12 cellular contexts compared by ENCODE assay signal in genomic region chr5:149130121-149130931, GRCh38. TPM values are rescaled to one million over a fixed set of nuclear protein-coding genes. Genes with fewer than 3 reads are reported as not detected.
DNase-seq lines count a peak whose midpoint lies in the region; ATAC-seq, FAIRE-seq and TF ChIP-seq lines count a peak whose summit lies in the region.
"Had no signal": no experiment of that assay in that cellular context is flagged by ENCODE, and none has a peak within 500 bp of the region (broad histone marks: within the 10 kb centered on the region; RNA-seq: fewer than 3 reads in every experiment).

No MANE protein-coding gene starts in this region.

- no peak overlapping the region for H2AFZ ChIP-seq in SK-N-SH (ENCODE audit: low read depth)

- DNase-seq in SK-N-SH (no peak), astrocyte of the cerebellum (ENCODE audit: low read depth) (no peak), right cardiac atrium (no peak), occipital lobe (lab: John Stamatoyannopoulos, UW) (no peak), small intestine (no peak), GM12892 (ENCODE audit: insufficient read length) (no peak)
- no peak for DNase-seq in effector memory CD4-positive, alpha-beta T cell
- DNase-seq: anterior cingulate cortex, hippocampal formation, NCI-H1930 had no signal

- H3K36me3 ChIP-seq in SK-N-SH (replicated peaks in 1 of 2; ENCODE audit: control insufficient read depth in 1 of 2, insufficient read depth in 2 of 2, low read length in 1 of 2) = no peaks in the 10 kb centered on the region
- no peaks in the 10 kb centered on the region for H3K36me3 ChIP-seq in small intestine (ENCODE audit: control insufficient read depth in 2 of 2, insufficient read depth in 2 of 2, low read length in 2 of 2)
- H3K36me3 ChIP-seq in effector memory CD4-positive, alpha-beta T cell (ENCODE audit: control insufficient read depth, insufficient read depth, low read length) = no peaks in the 10 kb centered on the region

- WGBS in SK-N-SH (ENCODE audit: low lambda C conversion rate) = 69% methylated on average over 8 of the region's 8 CpGs
- 26% methylated on average over 8 of the region's 8 CpGs for WGBS in right cardiac atrium
- WGBS in small intestine, 3 donors = 44 to 51% (median 49%) methylated on average over 8 of the region's 8 CpGs

- ATAC-seq in SK-N-SH treated with all-trans-retinoic acid at 6 μM for 48 hours (no peak), right cardiac atrium (peak; percentile 21 to 34)

- in situ Hi-C loops in astrocyte of the cerebellum (cut with HindIII; ENCODE audit: low sequenced_read_pairs) = no loop called here

- peaks cover 27% of the 10 kb centered on the region for H3F3A ChIP-seq in SK-N-SH (replicated peaks; ENCODE audit: insufficient read depth)

- TF ChIP-seq EP300 in SK-N-SH (IDR thresholded peaks at IDR 0.05; ENCODE audit: borderline replicate concordance in 1 of 2, low read depth in 1 of 2, low read length in 1 of 2) = no peak

- no peaks in the 10 kb centered on the region for H3K9me3 ChIP-seq in SK-N-SH
- H3K9me3 ChIP-seq in right cardiac atrium (ENCODE audit: control insufficient read depth, low read length) = no peaks in the 10 kb centered on the region
- H3K9me3 ChIP-seq in small intestine (ENCODE audit: control insufficient read depth, low read depth) = no peaks in the 10 kb centered on the region
- no peaks in the 10 kb centered on the region for H3K9me3 ChIP-seq in effector memory CD4-positive, alpha-beta T cell (ENCODE audit: control insufficient read depth, low read length)

- TF ChIP-seq RAD21 in SK-N-SH (IDR thresholded peaks at IDR 0.05; ENCODE audit: low read length) = peak; percentile 50

- H3K4me1 ChIP-seq in SK-N-SH (ENCODE audit: control insufficient read depth in 1 of 2, insufficient read depth in 2 of 2, low read depth in 1 of 2, low read length in 1 of 2) (peaks cover 0 to 14% of the 10 kb centered on the region in 2 experiments; a peak in 2 of 4 replicates), right cardiac atrium (ENCODE audit: control insufficient read depth, insufficient read depth, low read length) (peaks cover 13% of the 10 kb centered on the region), small intestine (ENCODE audit: control insufficient read depth in 2 of 2, insufficient read depth in 1 of 2, low read depth in 1 of 2, low read length in 1 of 2) (no peaks in the 10 kb centered on the region)
- H3K4me1 ChIP-seq in effector memory CD4-positive, alpha-beta T cell (ENCODE audit: control insufficient read depth, insufficient read depth, low read length, poor library complexity, severe bottlenecking) = no peaks in the 10 kb centered on the region

- H3K27ac ChIP-seq in SK-N-SH (ENCODE audit: low read depth in 2 of 2, low read length in 1 of 2) = no peak overlapping the region
- peak overlapping the region; percentile 77 for H3K27ac ChIP-seq in right cardiac atrium (ENCODE audit: low read length)
- H3K27ac ChIP-seq in small intestine (ENCODE audit: low read depth in 1 of 2, low read length in 1 of 2) = no peak overlapping the region
- H3K27ac ChIP-seq in effector memory CD4-positive, alpha-beta T cell (ENCODE audit: insufficient read depth, low read length, poor library complexity, severe bottlenecking) = no peak overlapping the region
- H3K27ac ChIP-seq: SK-N-MC had no signal

- TF ChIP-seq CTCF in SK-N-SH (IDR thresholded peaks at IDR 0.05) (peak; percentile 55), astrocyte of the cerebellum (IDR thresholded peaks at IDR 0.05; ENCODE audit: low read depth, low read length, missing control alignments) (peak; percentile 55)

- no peaks in the 10 kb centered on the region for H3K27me3 ChIP-seq in SK-N-SH (ENCODE audit: insufficient read depth)
- no peaks in the 10 kb centered on the region for H3K27me3 ChIP-seq in right cardiac atrium (ENCODE audit: control insufficient read depth, insufficient read depth)
- H3K27me3 ChIP-seq in small intestine (ENCODE audit: control insufficient read depth in 2 of 2, insufficient read depth in 2 of 2, low read length in 2 of 2) = no peaks in the 10 kb centered on the region
- peaks cover 3% of the 10 kb centered on the region for H3K27me3 ChIP-seq in effector memory CD4-positive, alpha-beta T cell (replicated peaks; ENCODE audit: control insufficient read depth, insufficient read depth, low read length, poor library complexity, severe bottlenecking)

- no peaks in the 10 kb centered on the region for H3K79me2 ChIP-seq in SK-N-SH (ENCODE audit: insufficient read depth)

- no peak for FAIRE-seq in small intestine (lab: Jason Lieb, UNC)
- FAIRE-seq in GM12892 (lab: Jason Lieb, UNC) = no peak

- intact Hi-C loops in right cardiac atrium (cut with DNase I) = no loop called here

- no peaks in the 10 kb centered on the region for H4K20me1 ChIP-seq in SK-N-SH (ENCODE audit: insufficient read depth)

- no peaks in the 10 kb centered on the region for H3K9me2 ChIP-seq in SK-N-SH

- POLR2A ChIA-PET in SK-N-SH (lab: Yijun Ruan, JAX) = no interaction called here

- H3K9ac ChIP-seq in SK-N-SH = no peak overlapping the region

- no peak overlapping the region for H3K4me2 ChIP-seq in SK-N-SH

- CTCF ChIA-PET in SK-N-SH (lab: Yijun Ruan, JAX) = interaction anchor here (0.9 to 2.6 kb wide), 9 partner anchors 8 to 399 kb away, joined by 3 to 26 read pairs (median 4); partner anchors contain the start of gene ABLIM3

- no peak overlapping the region for H3K4me3 ChIP-seq in SK-N-SH (ENCODE audit: low read depth in 2 of 2, low read length in 1 of 2)
- H3K4me3 ChIP-seq in astrocyte of the cerebellum (ENCODE audit: low read depth, low read length) = no peak overlapping the region
- no peak overlapping the region for H3K4me3 ChIP-seq in right cardiac atrium (ENCODE audit: low read length)
- H3K4me3 ChIP-seq in small intestine (ENCODE audit: low read depth in 1 of 2, low read length in 2 of 2) = no peak overlapping the region
- H3K4me3 ChIP-seq in effector memory CD4-positive, alpha-beta T cell (ENCODE audit: insufficient read depth, low read depth, low read length, poor library complexity, severe bottlenecking) = no peak overlapping the region
- H3K4me3 ChIP-seq: SK-N-MC had no signal

- TF ChIP-seq POLR2A in GM12892 (IDR thresholded peaks at IDR 0.05; ENCODE audit: low read depth, low read length) = no peak

TF ChIP-seq in SK-N-SH, 30 proteins besides CTCF, POLR2A, EP300 and RAD21:
- TF ChIP-seq FOXJ3 (CRISPR knock-in tag; IDR thresholded peaks at IDR 0.05) (no peak), SMC3 (IDR thresholded peaks at IDR 0.05; ENCODE audit: low read depth, low read length) (peak; percentile 8)

TF ChIP-seq in SK-N-SH treated with all-trans-retinoic acid at 6 μM for 48 hours, 23 proteins besides CTCF, POLR2A, EP300 and RAD21:
- TF ChIP-seq ZFP3 (CRISPR knock-in tag; IDR thresholded peaks at IDR 0.05) (no peak), RARB (CRISPR knock-in tag; IDR thresholded peaks at IDR 0.05) (no peak), GLIS3 (CRISPR knock-in tag; IDR thresholded peaks at IDR 0.05) (no peak), TOX (CRISPR knock-in tag; IDR thresholded peaks at IDR 0.05; ENCODE audit: borderline replicate concordance) (no peak)
- TF ChIP-seq, protein P1, sequence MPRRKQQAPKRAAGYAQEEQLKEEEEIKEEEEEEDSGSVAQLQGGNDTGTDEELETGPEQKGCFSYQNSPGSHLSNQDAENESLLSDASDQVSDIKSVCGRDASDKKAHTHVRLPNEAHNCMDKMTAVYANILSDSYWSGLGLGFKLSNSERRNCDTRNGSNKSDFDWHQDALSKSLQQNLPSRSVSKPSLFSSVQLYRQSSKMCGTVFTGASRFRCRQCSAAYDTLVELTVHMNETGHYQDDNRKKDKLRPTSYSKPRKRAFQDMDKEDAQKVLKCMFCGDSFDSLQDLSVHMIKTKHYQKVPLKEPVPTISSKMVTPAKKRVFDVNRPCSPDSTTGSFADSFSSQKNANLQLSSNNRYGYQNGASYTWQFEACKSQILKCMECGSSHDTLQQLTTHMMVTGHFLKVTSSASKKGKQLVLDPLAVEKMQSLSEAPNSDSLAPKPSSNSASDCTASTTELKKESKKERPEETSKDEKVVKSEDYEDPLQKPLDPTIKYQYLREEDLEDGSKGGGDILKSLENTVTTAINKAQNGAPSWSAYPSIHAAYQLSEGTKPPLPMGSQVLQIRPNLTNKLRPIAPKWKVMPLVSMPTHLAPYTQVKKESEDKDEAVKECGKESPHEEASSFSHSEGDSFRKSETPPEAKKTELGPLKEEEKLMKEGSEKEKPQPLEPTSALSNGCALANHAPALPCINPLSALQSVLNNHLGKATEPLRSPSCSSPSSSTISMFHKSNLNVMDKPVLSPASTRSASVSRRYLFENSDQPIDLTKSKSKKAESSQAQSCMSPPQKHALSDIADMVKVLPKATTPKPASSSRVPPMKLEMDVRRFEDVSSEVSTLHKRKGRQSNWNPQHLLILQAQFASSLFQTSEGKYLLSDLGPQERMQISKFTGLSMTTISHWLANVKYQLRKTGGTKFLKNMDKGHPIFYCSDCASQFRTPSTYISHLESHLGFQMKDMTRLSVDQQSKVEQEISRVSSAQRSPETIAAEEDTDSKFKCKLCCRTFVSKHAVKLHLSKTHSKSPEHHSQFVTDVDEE (CRISPR knock-in tag; IDR thresholded peaks at IDR 0.05) = no peak
TF ChIP-seq in SK-N-SH treated with all-trans-retinoic acid at 6 μM for 48 hours: peak in this region for 0.

RNA-seq across cellular contexts. Expression of gene ABLIM3, which starts 11.0 kb away (rescaled TPM):
- polyA plus RNA-seq in SK-N-SH (2012; rRNA removed) = 5.2 and 5.9 TPM in 2 replicates
- 3.8 and 4.6 TPM in 2 replicates for polyA plus RNA-seq in SK-N-SH (2012; cell fraction: cytosol; rRNA removed)
- 13.9 and 14.0 TPM in 2 replicates for polyA plus RNA-seq in SK-N-SH (2012; cell fraction: nucleus; rRNA removed)
- 100 to 1,000 TPM; 140 to 185 (median 161) TPM for total RNA-seq in right cardiac atrium
- 81.3 TPM for polyA plus RNA-seq in right cardiac atrium
- 5.8 TPM for total RNA-seq in occipital lobe
- 10 to 100 TPM in 1 of 3 donors, 1 to 10 TPM in 1, under 1 TPM in 1; 0.89 to 10.0 (median 6.5) TPM for polyA plus RNA-seq in small intestine
- not detected for polyA plus RNA-seq in GM12892 (2012; ENCODE audit: missing spikeins)
